ENCODE assay signal across 24 cellular contexts in the genomic region with DNA sequence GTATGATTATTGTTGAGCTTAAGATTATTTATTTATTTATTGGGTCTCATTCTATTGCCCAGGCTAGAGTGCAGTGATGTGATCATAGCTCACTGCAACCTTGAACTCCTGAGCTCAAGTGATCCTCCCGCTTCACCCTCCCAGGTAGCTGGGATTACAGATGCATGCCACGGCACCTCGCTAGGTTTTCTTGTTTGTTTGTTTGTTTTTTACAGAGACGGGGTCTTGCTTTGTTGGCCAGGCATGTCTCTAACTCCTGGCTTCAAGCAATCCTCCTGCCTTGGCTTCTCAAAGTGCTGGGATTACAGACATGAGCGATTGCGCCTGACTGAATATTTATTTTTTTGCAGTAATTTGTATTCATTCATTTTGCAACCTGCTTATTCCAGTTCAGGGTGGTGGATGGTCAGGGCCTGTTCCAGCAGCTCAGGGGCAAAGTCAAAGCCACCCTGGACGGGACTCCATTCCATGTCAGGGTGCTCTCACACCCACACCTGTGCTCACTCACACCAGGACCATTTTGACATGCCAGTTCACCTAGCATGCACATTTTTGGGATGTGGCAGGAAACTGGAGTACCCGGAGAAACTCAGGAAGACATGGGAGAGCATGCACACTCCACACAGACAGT. TPM values are rescaled to one million over a fixed set of nuclear protein-coding genes. Genes with fewer than 3 reads are reported as not detected.
"Had no signal": no experiment of that assay in that cellular context is flagged by ENCODE, and none has a peak within 500 bp of the region (broad histone marks: within the 10 kb centered on the region; RNA-seq: fewer than 3 reads in every experiment).

No MANE protein-coding gene starts in this region.

- H3K4me1 Mint-ChIP-seq: immature natural killer cell; stimulated activated effector memory CD8-positive, alpha-beta T cell treated with anti-CD3 and anti-CD28 coated beads, Interleukin-12 subunit alpha, Interleukin-12 subunit beta, amount 100 ng/mL, for 72 hours; stimulated activated naive CD8-positive, alpha-beta T cell treated with anti-CD3 and anti-CD28 coated beads, Interleukin-15, amount 100 ng/mL, for 72 hours had no signal

- H3K27me3 ChIP-seq: heart left ventricle, ovary, right atrium auricular region, sigmoid colon, spleen, testis, thyroid gland, transverse colon, upper lobe of right lung had no signal

- H3K27ac ChIP-seq: heart left ventricle, lower lobe of right lung, ovary, right atrium auricular region, sigmoid colon, spleen, testis, thyroid gland, transverse colon, upper lobe of right lung had no signal

- H3K36me3 ChIP-seq: heart left ventricle, lower lobe of right lung, ovary, right atrium auricular region, sigmoid colon, spleen, thyroid gland, transverse colon, upper lobe of right lung had no signal

- H3K9me3 ChIP-seq: heart left ventricle, lower lobe of right lung, mucosa of descending colon, ovary, right atrium auricular region, sigmoid colon, spleen, testis, thyroid gland, transverse colon, upper lobe of right lung had no signal

- H3K36me3 Mint-ChIP-seq: immature natural killer cell; naive thymus-derived CD4-positive, alpha-beta T cell; natural killer cell treated with Interleukin-12 subunit alpha and Interleukin-12 subunit beta and Interleukin-15 and Interleukin-18, amount 100 ng/mL, for 72 hours; stimulated activated effector memory CD8-positive, alpha-beta T cell treated with anti-CD3 and anti-CD28 coated beads, Interleukin-12 subunit alpha, Interleukin-12 subunit beta, amount 100 ng/mL, for 72 hours had no signal

- H3K4me3 ChIP-seq: heart left ventricle, lower lobe of right lung, mucosa of descending colon, ovary, right atrium auricular region, sigmoid colon, spleen, testis, thyroid gland, transverse colon, upper lobe of right lung had no signal

- H3K4me1 ChIP-seq: testis had no signal

- H3K27me3 Mint-ChIP-seq: natural killer cell treated with Interleukin-12 subunit alpha and Interleukin-12 subunit beta and Interleukin-15 and Interleukin-18, amount 100 ng/mL, for 72 hours; progenitor cell of endocrine pancreas; stimulated activated naive CD8-positive, alpha-beta T cell treated with anti-CD3 and anti-CD28 coated beads, Interleukin-15, amount 100 ng/mL, for 72 hours had no signal

- DNase-seq: heart left ventricle; hypothalamus; immature natural killer cell; kidney; left ventricle myocardium superior; lower lobe of right lung; midbrain; mucosa of descending colon; naive thymus-derived CD4-positive, alpha-beta T cell; ovary; sigmoid colon; small intestine; spleen; stimulated activated CD4-positive, alpha-beta T cell treated with anti-CD3 and anti-CD28 coated beads, Interleukin-4, amount 100 ng/mL, for 24 hours; stimulated activated naive CD4-positive, alpha-beta T cell treated with Interleukin-2 at 50 U/mL for 16 hours; stimulated activated naive CD8-positive, alpha-beta T cell treated with anti-CD3 and anti-CD28 coated beads, Interleukin-15, amount 100 ng/mL, for 72 hours; testis; thyroid gland; transverse colon; upper lobe of right lung had no signal

- H3K4me3 Mint-ChIP-seq: immature natural killer cell; naive thymus-derived CD4-positive, alpha-beta T cell; natural killer cell treated with Interleukin-12 subunit alpha and Interleukin-12 subunit beta and Interleukin-15 and Interleukin-18, amount 100 ng/mL, for 72 hours; stimulated activated effector memory CD8-positive, alpha-beta T cell treated with anti-CD3 and anti-CD28 coated beads, Interleukin-12 subunit alpha, Interleukin-12 subunit beta, amount 100 ng/mL, for 72 hours; stimulated activated naive CD8-positive, alpha-beta T cell treated with anti-CD3 and anti-CD28 coated beads, Interleukin-15, amount 100 ng/mL, for 72 hours had no signal

- ATAC-seq: heart left ventricle; left ventricle myocardium superior; lower lobe of right lung; mucosa of descending colon; naive thymus-derived CD4-positive, alpha-beta T cell; natural killer cell treated with Interleukin-12 subunit alpha and Interleukin-12 subunit beta and Interleukin-15 and Interleukin-18, amount 100 ng/mL, for 72 hours; stimulated activated effector memory CD8-positive, alpha-beta T cell treated with anti-CD3 and anti-CD28 coated beads, Interleukin-12 subunit alpha, Interleukin-12 subunit beta, amount 100 ng/mL, for 72 hours; stimulated activated naive CD8-positive, alpha-beta T cell treated with anti-CD3 and anti-CD28 coated beads, Interleukin-15, amount 100 ng/mL, for 72 hours; upper lobe of right lung had no signal

- H3K27ac Mint-ChIP-seq: immature natural killer cell; naive thymus-derived CD4-positive, alpha-beta T cell; natural killer cell treated with Interleukin-12 subunit alpha and Interleukin-12 subunit beta and Interleukin-15 and Interleukin-18, amount 100 ng/mL, for 72 hours; progenitor cell of endocrine pancreas; stimulated activated effector memory CD8-positive, alpha-beta T cell treated with anti-CD3 and anti-CD28 coated beads, Interleukin-12 subunit alpha, Interleukin-12 subunit beta, amount 100 ng/mL, for 72 hours; stimulated activated naive CD8-positive, alpha-beta T cell treated with anti-CD3 and anti-CD28 coated beads, Interleukin-15, amount 100 ng/mL, for 72 hours had no signal

RNA-seq across cellular contexts. Expression of gene RASAL2, which starts 29.6 kb away (rescaled TPM):
- total RNA-seq: natural killer cell treated with Interleukin-12 subunit alpha and Interleukin-12 subunit beta and Interleukin-15 and Interleukin-18, amount 100 ng/mL, for 72 hours had no signal
- polyA plus RNA-seq: immature natural killer cell; naive thymus-derived CD4-positive, alpha-beta T cell had no signal
